In genomic region chr11:57294225-57295131, GRCh38 we compare ENCODE assay signal across 9 cellular contexts. TPM values are rescaled to one million over a fixed set of nuclear protein-coding genes. Genes with fewer than 3 reads are reported as not detected.
A peak's percentile ranks its signal among the peaks of the same experiment; 100 is the strongest.
DNase-seq lines count a peak whose midpoint lies in the region; ATAC-seq, FAIRE-seq and TF ChIP-seq lines count a peak whose summit lies in the region.
"Had no signal": no experiment of that assay in that cellular context is flagged by ENCODE, and none has a peak within 500 bp of the region (broad histone marks: within the 10 kb centered on the region; RNA-seq: fewer than 3 reads in every experiment).

No MANE protein-coding gene starts in this region.

- no peak for TF ChIP-seq EP300 in suprapubic skin (IDR thresholded peaks at IDR 0.05)

- H3K27me3 ChIP-seq in adipocyte (replicated peaks; ENCODE audit: control insufficient read depth, insufficient read depth, low read length) (no peaks in the 10 kb centered on the region), suprapubic skin (no peaks in the 10 kb centered on the region)
- H3K27me3 ChIP-seq: esophagus muscularis mucosa had no signal

- DNase-seq in NCI-H2171 treated with DMSO at 0.1 percent for 48 hours (lab: John Stamatoyannopoulos, UW) (peak; percentile 46), NCI-H2171 (lab: John Stamatoyannopoulos, UW) (no peak), adipocyte (ENCODE audit: low read depth) (peak; percentile 79), kidney glomerular epithelial cell (lab: John Stamatoyannopoulos, UW) (peak; percentile 76), suprapubic skin (ENCODE audit: low spot score in 2 of 2) (no peak), HUDEP-2 (lab: John Stamatoyannopoulos, UW; ENCODE audit: unreplicated experiment in 76 of 76) (no peak), HTR-8/SVneo (ENCODE audit: insufficient read length, low spot score) (no peak)

- H3K9ac ChIP-seq in adipocyte (ENCODE audit: low read length) = peak overlapping the region; percentile 23

- H3K4me1 ChIP-seq in adipocyte (ENCODE audit: control insufficient read depth, insufficient read depth, low read length) (peaks cover 42% of the 10 kb centered on the region), suprapubic skin (peaks cover 32% of the 10 kb centered on the region)

- no peak for TF ChIP-seq POLR2A in suprapubic skin (IDR thresholded peaks at IDR 0.05)

- FAIRE-seq in HTR-8/SVneo (lab: Jason Lieb, UNC) = no peak

- WGBS in suprapubic skin = 75% methylated on average over 2 of the region's 2 CpGs

- no peak for TF ChIP-seq CTCF in suprapubic skin (IDR thresholded peaks at IDR 0.05)

- H3K4me3 ChIP-seq in adipocyte (ENCODE audit: low read length) (no peak overlapping the region), suprapubic skin (no peak overlapping the region)
- H3K4me3 ChIP-seq: esophagus muscularis mucosa had no signal

- H3K9me3 ChIP-seq in adipocyte (ENCODE audit: control insufficient read depth, low read length) (peaks cover 4% of the 10 kb centered on the region), suprapubic skin (no peaks in the 10 kb centered on the region)

- ATAC-seq in HG03196 (IDR thresholded peaks at IDR 0.05; ENCODE audit: unreplicated experiment) = no peak

- peak overlapping the region; percentile 84 for H3K27ac ChIP-seq in suprapubic skin

- H3K36me3 ChIP-seq in adipocyte (ENCODE audit: control insufficient read depth, insufficient read depth, low read length, severe bottlenecking) (peaks cover 29% of the 10 kb centered on the region), suprapubic skin (peaks cover 20% of the 10 kb centered on the region)

RNA-seq across cellular contexts. Expression of gene TNKS1BP1, which starts 30.3 kb away (rescaled TPM):
- total RNA-seq in suprapubic skin = 100 to 1,000 TPM; 241 to 276 (median 272) TPM

RNA-seq across cellular contexts. Expression of gene SSRP1, which starts 41.2 kb away (rescaled TPM):
- total RNA-seq in suprapubic skin = 10 to 100 TPM; 59.9 to 96.5 (median 67.9) TPM

RNA-seq across cellular contexts. Expression of gene P2RX3, which starts 43.7 kb away (rescaled TPM):
- not detected for total RNA-seq in suprapubic skin
- total RNA-seq: esophagus muscularis mucosa had no signal

RNA-seq across cellular contexts. Expression of gene APLNR, which starts 57.4 kb away (rescaled TPM):
- 1 to 10 TPM in 2 of 4 donors, under 1 TPM in 2; 0.42 to 2.2 (median 1.2) TPM for total RNA-seq in suprapubic skin

Comparison
In these comparisons a context has a peak if more than half of its experiments do, and no peak if none do; other contexts are left out.
1. DNase-seq: peak in NCI-H2171 treated with DMSO at 0.1 percent for 48 hours (single experiment), adipocyte (single experiment) and kidney glomerular epithelial cell (single experiment); none in NCI-H2171 (single experiment), suprapubic skin (0 of 2), HUDEP-2 (0 of 76) and HTR-8/SVneo (single experiment).